ENCODE assay signal across 16 cellular contexts in genomic region chr11:94750319-94751215, GRCh38. TPM values are rescaled to one million over a fixed set of nuclear protein-coding genes. Genes with fewer than 3 reads are reported as not detected.
A peak's percentile ranks its signal among the peaks of the same experiment; 100 is the strongest.
DNase-seq lines count a peak whose midpoint lies in the region; ATAC-seq, FAIRE-seq and TF ChIP-seq lines count a peak whose summit lies in the region.
"Had no signal": no experiment of that assay in that cellular context is flagged by ENCODE, and none has a peak within 500 bp of the region (broad histone marks: within the 10 kb centered on the region; RNA-seq: fewer than 3 reads in every experiment).

No MANE protein-coding gene starts in this region.

- H2BK5ac ChIP-seq in H1 (ENCODE audit: low read depth, low read length) = no peak overlapping the region

- H2BK120ac ChIP-seq in H1 (replicated peaks; ENCODE audit: low read depth, low read length) = no peak overlapping the region

- DNase-seq in M059J (ENCODE audit: low read depth) (peak; percentile 62), H1 (ENCODE audit: low read depth in 1 of 2, low spot score in 2 of 2) (no peak), left lobe of liver (ENCODE audit: low spot score) (no peak), NCI-H69 (lab: John Stamatoyannopoulos, UW) (no peak), NCI-H748 treated with DMSO at 0.1 percent for 48 hours (lab: John Stamatoyannopoulos, UW) (no peak), T-helper 1 cell (no peak), DMS 273 (lab: John Stamatoyannopoulos, UW; ENCODE audit: unreplicated experiment) (no peak)
- DNase-seq: activated CD4-positive, alpha-beta T cell treated with anti-CD3 and anti-CD28 coated beads, Interleukin-2, amount 50 U/mL, for 4 hours; activated T-cell treated with anti-CD3 and anti-CD28 coated beads, Interleukin-2, amount 50 U/mL, for 48 hours; immature natural killer cell; NCI-H1436; NCI-H510A had no signal

- no peak overlapping the region for H3K18ac ChIP-seq in H1 (ENCODE audit: extremely low read depth, low read length)

- peaks cover 0 to 3% (median 0%) of the 10 kb centered on the region in 4 experiments; a peak in 1 of 7 replicates for H3K4me1 ChIP-seq in H1 (replicated peaks in 1 of 4; ENCODE audit: control insufficient read depth in 3 of 4, insufficient read depth in 4 of 4, low read length in 3 of 4)
- H3K4me1 ChIP-seq: prostate gland had no signal

- no peaks in the 10 kb centered on the region for H4K20me1 ChIP-seq in H1 (replicated peaks in 1 of 2; ENCODE audit: control insufficient read depth in 1 of 2, insufficient read depth in 2 of 2, low read length in 2 of 2)

- CTCF ChIA-PET in H1 (lab: Charles Lee; ENCODE audit: partially characterized antibody) = no interaction called here

- H3K4ac ChIP-seq in H1 (replicated peaks; ENCODE audit: insufficient read length, low read depth, low read length) = no peak overlapping the region

- WGBS in H1 (ENCODE audit: extremely low coverage in 1 of 2, insufficient coverage in 1 of 2, insufficient read length in 1 of 2, insufficient replicate concordance in 2 of 2, low coverage in 1 of 2, low lambda C conversion rate in 2 of 2, missing lambda C conversion rate in 1 of 2), 2 experiments = 89% methylated on average over 10 of the region's 10 CpGs; no CpG with 5 or more reads in 1 of the 2 experiments

- H4K5ac ChIP-seq in H1 (ENCODE audit: insufficient read length, low read depth, low read length) = no peak overlapping the region

- peak; percentile 21 for ATAC-seq in left lobe of liver

- H3K14ac ChIP-seq in H1 (ENCODE audit: insufficient read length) = no peak overlapping the region

- POLR2A ChIA-PET in H1 (lab: Charles Lee; ENCODE audit: partially characterized antibody) = interaction anchor here (1.2 kb wide), 1 partner anchor 89 kb away, joined by 3 read pairs; no protein-coding TSS in a partner anchor

- no peak overlapping the region for H4K8ac ChIP-seq in H1 (ENCODE audit: extremely low read depth, insufficient read depth, low read length)

- H3K79me2 ChIP-seq in H1 (ENCODE audit: control insufficient read depth in 1 of 2, insufficient read depth in 2 of 2, low read length in 2 of 2) = no peaks in the 10 kb centered on the region

- H3K9me3 ChIP-seq in H1 (ENCODE audit: insufficient read depth in 2 of 2, low read depth in 1 of 2, low read length in 1 of 2) = no peaks in the 10 kb centered on the region
- H3K9me3 ChIP-seq: prostate gland, vagina had no signal

- H2AK5ac ChIP-seq in H1 (ENCODE audit: low read depth, low read length) = no peak overlapping the region

- H4K91ac ChIP-seq in H1 (replicated peaks; ENCODE audit: insufficient read length, low read length) = no peak overlapping the region

- no peak overlapping the region for H3K27ac ChIP-seq in H1 (ENCODE audit: low read depth, low read length)
- H3K27ac ChIP-seq in skin epidermis = peak overlapping the region in 13 of 21 experiments; percentile 1 to 68 (median 22)
- H3K27ac ChIP-seq: prostate gland, vagina had no signal

- H3K56ac ChIP-seq in H1 (replicated peaks; ENCODE audit: insufficient read length, low read depth, low read length) = no peak overlapping the region

- TF ChIP-seq EP300 in H1 (IDR thresholded peaks at IDR 0.05; ENCODE audit: borderline replicate concordance in 1 of 2, low read depth in 2 of 2, low read length in 2 of 2) = no peak

- H3K4me3 ChIP-seq in H1 (ENCODE audit: extremely low read depth in 1 of 4, insufficient read depth in 2 of 4, low read depth in 3 of 4, low read length in 4 of 4) (no peak overlapping the region), skin epidermis (no peak overlapping the region)
- H3K4me3 ChIP-seq: prostate gland, vagina had no signal

- H2AFZ ChIP-seq in H1 (ENCODE audit: low read length) = no peak overlapping the region

- H2BK20ac ChIP-seq in H1 (ENCODE audit: low read length) = no peak overlapping the region

- no peak for TF ChIP-seq CTCF in H1 (IDR thresholded peaks at IDR 0.05; ENCODE audit: control extremely low read depth in 1 of 3, insufficient read depth in 1 of 3, low read depth in 1 of 3, low read length in 3 of 3)

- no peak for TF ChIP-seq POLR2A in H1 (IDR thresholded peaks at IDR 0.05; ENCODE audit: control extremely low read depth in 1 of 2, low read depth in 2 of 2, low read length in 2 of 2)

- no peaks in the 10 kb centered on the region for H3K79me1 ChIP-seq in H1 (ENCODE audit: low read depth, low read length)

- H2BK12ac ChIP-seq in H1 (ENCODE audit: low read depth, low read length) = no peak overlapping the region; the same call in 1 of the 2 replicates

- H3K9ac ChIP-seq in H1 (replicated peaks in 1 of 4; ENCODE audit: extremely low read depth in 1 of 4, low read depth in 3 of 4, low read length in 3 of 4) = no peak overlapping the region

- no peaks in the 10 kb centered on the region for H3K27me3 ChIP-seq in H1 (replicated peaks in 1 of 4; ENCODE audit: control insufficient read depth in 3 of 4, extremely low read depth in 1 of 4, insufficient read depth in 3 of 4, low read length in 3 of 4)
- H3K27me3 ChIP-seq: vagina had no signal

- no peak overlapping the region for H2BK15ac ChIP-seq in H1 (ENCODE audit: low read length)

- H3K4me2 ChIP-seq in H1 (ENCODE audit: insufficient read depth in 1 of 2, low read depth in 2 of 2, low read length in 2 of 2) = no peak overlapping the region

- H3K23ac ChIP-seq in H1 (ENCODE audit: insufficient read length) = no peak overlapping the region

- FAIRE-seq in H1 (lab: Jason Lieb, UNC) = no peak
- FAIRE-seq: colon had no signal

- H3K36me3 ChIP-seq in H1 (ENCODE audit: control insufficient read depth in 2 of 4, insufficient read depth in 4 of 4, low read length in 3 of 4) = no peaks in the 10 kb centered on the region
- H3K36me3 ChIP-seq: prostate gland, vagina had no signal

- no peak for TF ChIP-seq RAD21 in H1 (IDR thresholded peaks at IDR 0.05 in 1 of 2, conservative IDR thresholded peaks at IDR 0.05 in 1 of 2; ENCODE audit: low read depth in 2 of 2, low read length in 2 of 2)

- H3K23me2 ChIP-seq in H1 (ENCODE audit: low read depth, low read length) = no peaks in the 10 kb centered on the region

TF ChIP-seq in H1, 55 proteins besides CTCF, POLR2A, EP300 and RAD21:
- no peak for TF ChIP-seq RXRA (IDR thresholded peaks at IDR 0.05; ENCODE audit: insufficient read depth, low read depth, low read length)
- no peak for TF ChIP-seq SRF (IDR thresholded peaks at IDR 0.05; ENCODE audit: low read depth, low read length)
- 0 out of 2 replicates have a peak, but pooled peaks have one; percentile 31 for TF ChIP-seq CEBPB (IDR thresholded peaks at IDR 0.05; ENCODE audit: low read depth, low read length)
- TF ChIP-seq ATF3 (IDR thresholded peaks at IDR 0.05; ENCODE audit: insufficient read depth, low read depth, low read length) = no peak
TF ChIP-seq in H1: peak in this region for 1.

RNA-seq across cellular contexts. Expression of gene AMOTL1, which starts 17.6 kb away (rescaled TPM):
- total RNA-seq in M059J (2014; rRNA removed; shearing (Covaris generic)) = 12.7 and 18.9 TPM in 2 replicates
- total RNA-seq in H1 (2021; fragmentation: NEBNext Ultra II Directional; extraction: Animal tissue kit (Norgen Biotek cat#: 25700)) = 27.6 and 31.6 TPM in 2 replicates
- 8.2 and 9.0 TPM in 2 replicates for polyA plus RNA-seq in H1 (2011; rRNA removed)
- 8.4 TPM for polyA plus RNA-seq in H1 (2011; cell fraction: cytosol; rRNA removed)
- 14.7 TPM for polyA plus RNA-seq in H1 (2011; cell fraction: nucleus; rRNA removed)
- polyA plus RNA-seq in H1 (2012, experiment 1 of 2) = 9.5 to 14.6 TPM (median 12.7 TPM) in 4 replicates
- 2.1 TPM for polyA plus RNA-seq in H1 (2012, experiment 2 of 2)
- polyA plus RNA-seq in H1 (2013, experiment 1 of 2) = 15.3 TPM
- polyA plus RNA-seq in H1 (2013, experiment 2 of 2) = 14.1 TPM
- polyA minus RNA-seq in H1 (2011; rRNA and poly(A)+ RNA removed) = 27.2 and 28.2 TPM in 2 replicates
- polyA minus RNA-seq in H1 (2011; cell fraction: cytosol; rRNA and poly(A)+ RNA removed) = 15.4 TPM
- 28.6 TPM for polyA minus RNA-seq in H1 (2011; cell fraction: nucleus; rRNA and poly(A)+ RNA removed)
- 22.9 TPM for total RNA-seq in left lobe of liver
